Comparison of ENCODE assay signal across 2 cellular contexts in the genomic region with DNA sequence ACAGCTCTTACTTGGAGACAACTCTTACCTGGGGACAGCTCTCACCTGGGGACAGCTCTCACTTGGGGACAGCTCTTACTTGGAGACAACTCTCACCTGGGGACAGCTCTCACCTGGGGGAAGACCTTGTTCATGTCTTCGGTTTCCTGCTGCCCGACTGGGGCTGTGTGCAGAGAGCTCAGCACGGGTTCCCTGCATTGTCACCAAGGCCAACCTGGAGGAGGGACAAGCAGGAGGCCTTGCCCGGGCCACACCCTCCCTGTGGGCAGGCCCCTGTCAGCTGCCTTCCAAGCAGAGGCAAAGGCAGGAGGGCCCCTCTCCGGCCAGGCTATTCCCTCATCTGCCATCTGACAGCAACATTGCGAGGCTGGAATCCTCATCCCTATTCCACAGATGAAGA.
TF ChIP-seq lines count a peak whose summit lies in the region.

A gene with protein sequence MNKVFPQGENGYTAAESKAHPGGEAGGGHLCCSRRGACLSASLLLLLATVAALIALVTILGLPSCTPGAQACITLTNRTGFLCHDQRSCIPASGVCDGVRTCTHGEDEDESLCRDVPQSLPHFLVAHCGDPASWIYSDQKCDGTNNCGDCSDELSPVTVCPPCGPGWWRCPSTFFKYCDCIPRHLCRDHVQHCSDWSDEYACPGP (minus strand): TSS at position 208 of the 400 bp plus-strand sequence. CDS start 74 bp downstream, at position 134.

TF ChIP-seq in WTC11, 78 proteins besides CTCF, POLR2A, EP300 and RAD21:
- TF ChIP-seq NFYB (CRISPR knock-in tag; conservative IDR thresholded peaks at IDR 0.05; ENCODE audit: low read depth) = no peak
- TF ChIP-seq, protein P1, sequence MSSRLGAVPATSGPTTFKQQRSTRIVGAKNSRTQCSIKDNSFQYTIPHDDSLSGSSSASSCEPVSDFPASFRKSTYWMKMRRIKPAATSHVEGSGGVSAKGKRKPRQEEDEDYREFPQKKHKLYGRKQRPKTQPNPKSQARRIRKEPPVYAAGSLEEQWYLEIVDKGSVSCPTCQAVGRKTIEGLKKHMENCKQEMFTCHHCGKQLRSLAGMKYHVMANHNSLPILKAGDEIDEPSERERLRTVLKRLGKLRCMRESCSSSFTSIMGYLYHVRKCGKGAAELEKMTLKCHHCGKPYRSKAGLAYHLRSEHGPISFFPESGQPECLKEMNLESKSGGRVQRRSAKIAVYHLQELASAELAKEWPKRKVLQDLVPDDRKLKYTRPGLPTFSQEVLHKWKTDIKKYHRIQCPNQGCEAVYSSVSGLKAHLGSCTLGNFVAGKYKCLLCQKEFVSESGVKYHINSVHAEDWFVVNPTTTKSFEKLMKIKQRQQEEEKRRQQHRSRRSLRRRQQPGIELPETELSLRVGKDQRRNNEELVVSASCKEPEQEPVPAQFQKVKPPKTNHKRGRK (CRISPR knock-in tag; IDR thresholded peaks at IDR 0.05; ENCODE audit: borderline replicate concordance) = no peak
- TF ChIP-seq CREM (CRISPR knock-in tag; IDR thresholded peaks at IDR 0.05) = no peak
- no peak for TF ChIP-seq ZNF121 (CRISPR knock-in tag; IDR thresholded peaks at IDR 0.05)
- TF ChIP-seq, protein P2, sequence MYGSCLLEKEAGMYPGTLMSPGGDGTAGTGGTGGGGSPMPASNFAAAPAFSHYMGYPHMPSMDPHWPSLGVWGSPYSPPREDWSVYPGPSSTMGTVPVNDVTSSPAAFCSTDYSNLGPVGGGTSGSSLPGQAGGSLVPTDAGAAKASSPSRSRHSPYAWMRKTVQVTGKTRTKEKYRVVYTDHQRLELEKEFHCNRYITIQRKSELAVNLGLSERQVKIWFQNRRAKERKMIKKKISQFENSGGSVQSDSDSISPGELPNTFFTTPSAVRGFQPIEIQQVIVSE (CRISPR knock-in tag; IDR thresholded peaks at IDR 0.05; ENCODE audit: borderline replicate concordance) = no peak
- TF ChIP-seq ZNF138 (CRISPR knock-in tag; conservative IDR thresholded peaks at IDR 0.05) = no peak
- TF ChIP-seq MXD4 (CRISPR knock-in tag; IDR thresholded peaks at IDR 0.05; ENCODE audit: borderline replicate concordance) = no peak
- TF ChIP-seq RELA (CRISPR knock-in tag; IDR thresholded peaks at IDR 0.05; ENCODE audit: borderline replicate concordance) = no peak
TF ChIP-seq in WTC11: peak in this region for 0.

TF ChIP-seq in HepG2, 621 proteins besides CTCF, POLR2A, EP300 and RAD21 (continues in another document):
- TF ChIP-seq CC2D1A (CRISPR knock-in tag; IDR thresholded peaks at IDR 0.05) = no peak
- no peak for TF ChIP-seq RFX3 (CRISPR knock-in tag; IDR thresholded peaks at IDR 0.05)
- no peak for TF ChIP-seq NCOA1 (CRISPR knock-in tag; IDR thresholded peaks at IDR 0.05)
- TF ChIP-seq, protein P3, sequence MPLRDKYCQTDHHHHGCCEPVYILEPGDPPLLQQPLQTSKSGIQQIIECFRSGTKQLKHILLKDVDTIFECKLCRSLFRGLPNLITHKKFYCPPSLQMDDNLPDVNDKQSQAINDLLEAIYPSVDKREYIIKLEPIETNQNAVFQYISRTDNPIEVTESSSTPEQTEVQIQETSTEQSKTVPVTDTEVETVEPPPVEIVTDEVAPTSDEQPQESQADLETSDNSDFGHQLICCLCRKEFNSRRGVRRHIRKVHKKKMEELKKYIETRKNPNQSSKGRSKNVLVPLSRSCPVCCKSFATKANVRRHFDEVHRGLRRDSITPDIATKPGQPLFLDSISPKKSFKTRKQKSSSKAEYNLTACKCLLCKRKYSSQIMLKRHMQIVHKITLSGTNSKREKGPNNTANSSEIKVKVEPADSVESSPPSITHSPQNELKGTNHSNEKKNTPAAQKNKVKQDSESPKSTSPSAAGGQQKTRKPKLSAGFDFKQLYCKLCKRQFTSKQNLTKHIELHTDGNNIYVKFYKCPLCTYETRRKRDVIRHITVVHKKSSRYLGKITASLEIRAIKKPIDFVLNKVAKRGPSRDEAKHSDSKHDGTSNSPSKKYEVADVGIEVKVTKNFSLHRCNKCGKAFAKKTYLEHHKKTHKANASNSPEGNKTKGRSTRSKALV (CRISPR knock-in tag; IDR thresholded peaks at IDR 0.05) = no peak
- no peak for TF ChIP-seq SOX13 (IDR thresholded peaks at IDR 0.05)
- TF ChIP-seq SOX13 (CRISPR knock-in tag; conservative IDR thresholded peaks at IDR 0.05 in 1 of 2, IDR thresholded peaks at IDR 0.05 in 1 of 2) = peak in 1 of 2 experiments; percentile 21; a peak in 1 of 4 replicates
- TF ChIP-seq FOSL1 (CRISPR knock-in tag; IDR thresholded peaks at IDR 0.05; ENCODE audit: borderline replicate concordance) = no peak
- no peak for TF ChIP-seq TBX3 (IDR thresholded peaks at IDR 0.05; ENCODE audit: borderline replicate concordance)
- TF ChIP-seq SNAPC2 (CRISPR knock-in tag; IDR thresholded peaks at IDR 0.05) = no peak
- TF ChIP-seq ZNF792 (CRISPR knock-in tag; IDR thresholded peaks at IDR 0.05) = 0 out of 2 replicates have a peak, but pooled peaks have one; percentile 38
- TF ChIP-seq ZFP41 (CRISPR knock-in tag; IDR thresholded peaks at IDR 0.05; ENCODE audit: borderline replicate concordance) = no peak
- TF ChIP-seq ZNF878 (CRISPR knock-in tag; IDR thresholded peaks at IDR 0.05) = no peak
- TF ChIP-seq NFE2L2 (IDR thresholded peaks at IDR 0.05; ENCODE audit: low read length) = no peak
- 0 out of 2 replicates have a peak, but pooled peaks have one; percentile 41 for TF ChIP-seq ZFY (CRISPR knock-in tag; IDR thresholded peaks at IDR 0.05)
- TF ChIP-seq, protein P4, sequence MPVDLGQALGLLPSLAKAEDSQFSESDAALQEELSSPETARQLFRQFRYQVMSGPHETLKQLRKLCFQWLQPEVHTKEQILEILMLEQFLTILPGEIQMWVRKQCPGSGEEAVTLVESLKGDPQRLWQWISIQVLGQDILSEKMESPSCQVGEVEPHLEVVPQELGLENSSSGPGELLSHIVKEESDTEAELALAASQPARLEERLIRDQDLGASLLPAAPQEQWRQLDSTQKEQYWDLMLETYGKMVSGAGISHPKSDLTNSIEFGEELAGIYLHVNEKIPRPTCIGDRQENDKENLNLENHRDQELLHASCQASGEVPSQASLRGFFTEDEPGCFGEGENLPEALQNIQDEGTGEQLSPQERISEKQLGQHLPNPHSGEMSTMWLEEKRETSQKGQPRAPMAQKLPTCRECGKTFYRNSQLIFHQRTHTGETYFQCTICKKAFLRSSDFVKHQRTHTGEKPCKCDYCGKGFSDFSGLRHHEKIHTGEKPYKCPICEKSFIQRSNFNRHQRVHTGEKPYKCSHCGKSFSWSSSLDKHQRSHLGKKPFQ (CRISPR knock-in tag; IDR thresholded peaks at IDR 0.05; ENCODE audit: insufficient replicate concordance) = no peak
- 0 out of 2 replicates have a peak, but pooled peaks have one; percentile 28 for TF ChIP-seq THAP11 (CRISPR knock-in tag; IDR thresholded peaks at IDR 0.05)
- TF ChIP-seq, protein P5, sequence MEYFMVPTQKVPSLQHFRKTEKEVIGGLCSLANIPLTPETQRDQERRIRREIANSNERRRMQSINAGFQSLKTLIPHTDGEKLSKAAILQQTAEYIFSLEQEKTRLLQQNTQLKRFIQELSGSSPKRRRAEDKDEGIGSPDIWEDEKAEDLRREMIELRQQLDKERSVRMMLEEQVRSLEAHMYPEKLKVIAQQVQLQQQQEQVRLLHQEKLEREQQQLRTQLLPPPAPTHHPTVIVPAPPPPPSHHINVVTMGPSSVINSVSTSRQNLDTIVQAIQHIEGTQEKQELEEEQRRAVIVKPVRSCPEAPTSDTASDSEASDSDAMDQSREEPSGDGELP (IDR thresholded peaks at IDR 0.05; ENCODE audit: borderline replicate concordance, low read depth) = peak; percentile 54; the same call in 1 of the 2 replicates
- TF ChIP-seq RARA (CRISPR knock-in tag; IDR thresholded peaks at IDR 0.05) = 0 out of 2 replicates have a peak, but pooled peaks have one; percentile 14
- 0 out of 2 replicates have a peak, but pooled peaks have one; percentile 39 for TF ChIP-seq ZFX (CRISPR knock-in tag; IDR thresholded peaks at IDR 0.05; ENCODE audit: low read depth)
- TF ChIP-seq ISL2 (CRISPR knock-in tag; IDR thresholded peaks at IDR 0.05) = no peak
- no peak for TF ChIP-seq ELF1 (CRISPR knock-in tag; IDR thresholded peaks at IDR 0.05)
- TF ChIP-seq, protein P6, sequence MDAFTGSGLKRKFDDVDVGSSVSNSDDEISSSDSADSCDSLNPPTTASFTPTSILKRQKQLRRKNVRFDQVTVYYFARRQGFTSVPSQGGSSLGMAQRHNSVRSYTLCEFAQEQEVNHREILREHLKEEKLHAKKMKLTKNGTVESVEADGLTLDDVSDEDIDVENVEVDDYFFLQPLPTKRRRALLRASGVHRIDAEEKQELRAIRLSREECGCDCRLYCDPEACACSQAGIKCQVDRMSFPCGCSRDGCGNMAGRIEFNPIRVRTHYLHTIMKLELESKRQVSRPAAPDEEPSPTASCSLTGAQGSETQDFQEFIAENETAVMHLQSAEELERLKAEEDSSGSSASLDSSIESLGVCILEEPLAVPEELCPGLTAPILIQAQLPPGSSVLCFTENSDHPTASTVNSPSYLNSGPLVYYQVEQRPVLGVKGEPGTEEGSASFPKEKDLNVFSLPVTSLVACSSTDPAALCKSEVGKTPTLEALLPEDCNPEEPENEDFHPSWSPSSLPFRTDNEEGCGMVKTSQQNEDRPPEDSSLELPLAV (CRISPR knock-in tag; conservative IDR thresholded peaks at IDR 0.05; ENCODE audit: low read depth) = no peak
- TF ChIP-seq POLR2G (IDR thresholded peaks at IDR 0.05; ENCODE audit: low read depth, low read length) = peak; percentile 50
- 0 out of 2 replicates have a peak, but pooled peaks have one; percentile 49 for TF ChIP-seq ZFP90 (CRISPR knock-in tag; IDR thresholded peaks at IDR 0.05; ENCODE audit: borderline replicate concordance)
- TF ChIP-seq, protein P7, sequence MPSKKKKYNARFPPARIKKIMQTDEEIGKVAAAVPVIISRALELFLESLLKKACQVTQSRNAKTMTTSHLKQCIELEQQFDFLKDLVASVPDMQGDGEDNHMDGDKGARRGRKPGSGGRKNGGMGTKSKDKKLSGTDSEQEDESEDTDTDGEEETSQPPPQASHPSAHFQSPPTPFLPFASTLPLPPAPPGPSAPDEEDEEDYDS (CRISPR knock-in tag; IDR thresholded peaks at IDR 0.05) = 0 out of 2 replicates have a peak, but pooled peaks have one; percentile 28
- TF ChIP-seq YEATS4 (CRISPR knock-in tag; IDR thresholded peaks at IDR 0.05; ENCODE audit: borderline replicate concordance) = no peak
- TF ChIP-seq ZSCAN9 (CRISPR knock-in tag; IDR thresholded peaks at IDR 0.05; ENCODE audit: borderline replicate concordance) = no peak
- no peak for TF ChIP-seq FOSL2 (CRISPR knock-in tag; IDR thresholded peaks at IDR 0.05)
- TF ChIP-seq, protein P8, sequence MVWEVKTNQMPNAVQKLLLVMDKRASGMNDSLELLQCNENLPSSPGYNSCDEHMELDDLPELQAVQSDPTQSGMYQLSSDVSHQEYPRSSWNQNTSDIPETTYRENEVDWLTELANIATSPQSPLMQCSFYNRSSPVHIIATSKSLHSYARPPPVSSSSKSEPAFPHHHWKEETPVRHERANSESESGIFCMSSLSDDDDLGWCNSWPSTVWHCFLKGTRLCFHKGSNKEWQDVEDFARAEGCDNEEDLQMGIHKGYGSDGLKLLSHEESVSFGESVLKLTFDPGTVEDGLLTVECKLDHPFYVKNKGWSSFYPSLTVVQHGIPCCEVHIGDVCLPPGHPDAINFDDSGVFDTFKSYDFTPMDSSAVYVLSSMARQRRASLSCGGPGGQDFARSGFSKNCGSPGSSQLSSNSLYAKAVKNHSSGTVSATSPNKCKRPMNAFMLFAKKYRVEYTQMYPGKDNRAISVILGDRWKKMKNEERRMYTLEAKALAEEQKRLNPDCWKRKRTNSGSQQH (CRISPR knock-in tag; IDR thresholded peaks at IDR 0.05; ENCODE audit: low read depth) = 0 out of 2 replicates have a peak, but pooled peaks have one; percentile 1
- no peak for TF ChIP-seq ZNF772 (CRISPR knock-in tag; IDR thresholded peaks at IDR 0.05)
- TF ChIP-seq KLF12 (CRISPR knock-in tag; IDR thresholded peaks at IDR 0.05; ENCODE audit: borderline replicate concordance) = no peak
- TF ChIP-seq ZNF549 (CRISPR knock-in tag; IDR thresholded peaks at IDR 0.05) = no peak
- no peak for TF ChIP-seq ZNF232 (CRISPR knock-in tag; IDR thresholded peaks at IDR 0.05; ENCODE audit: borderline replicate concordance)
- no peak for TF ChIP-seq RBAK (CRISPR knock-in tag; IDR thresholded peaks at IDR 0.05)
- TF ChIP-seq, protein P9, sequence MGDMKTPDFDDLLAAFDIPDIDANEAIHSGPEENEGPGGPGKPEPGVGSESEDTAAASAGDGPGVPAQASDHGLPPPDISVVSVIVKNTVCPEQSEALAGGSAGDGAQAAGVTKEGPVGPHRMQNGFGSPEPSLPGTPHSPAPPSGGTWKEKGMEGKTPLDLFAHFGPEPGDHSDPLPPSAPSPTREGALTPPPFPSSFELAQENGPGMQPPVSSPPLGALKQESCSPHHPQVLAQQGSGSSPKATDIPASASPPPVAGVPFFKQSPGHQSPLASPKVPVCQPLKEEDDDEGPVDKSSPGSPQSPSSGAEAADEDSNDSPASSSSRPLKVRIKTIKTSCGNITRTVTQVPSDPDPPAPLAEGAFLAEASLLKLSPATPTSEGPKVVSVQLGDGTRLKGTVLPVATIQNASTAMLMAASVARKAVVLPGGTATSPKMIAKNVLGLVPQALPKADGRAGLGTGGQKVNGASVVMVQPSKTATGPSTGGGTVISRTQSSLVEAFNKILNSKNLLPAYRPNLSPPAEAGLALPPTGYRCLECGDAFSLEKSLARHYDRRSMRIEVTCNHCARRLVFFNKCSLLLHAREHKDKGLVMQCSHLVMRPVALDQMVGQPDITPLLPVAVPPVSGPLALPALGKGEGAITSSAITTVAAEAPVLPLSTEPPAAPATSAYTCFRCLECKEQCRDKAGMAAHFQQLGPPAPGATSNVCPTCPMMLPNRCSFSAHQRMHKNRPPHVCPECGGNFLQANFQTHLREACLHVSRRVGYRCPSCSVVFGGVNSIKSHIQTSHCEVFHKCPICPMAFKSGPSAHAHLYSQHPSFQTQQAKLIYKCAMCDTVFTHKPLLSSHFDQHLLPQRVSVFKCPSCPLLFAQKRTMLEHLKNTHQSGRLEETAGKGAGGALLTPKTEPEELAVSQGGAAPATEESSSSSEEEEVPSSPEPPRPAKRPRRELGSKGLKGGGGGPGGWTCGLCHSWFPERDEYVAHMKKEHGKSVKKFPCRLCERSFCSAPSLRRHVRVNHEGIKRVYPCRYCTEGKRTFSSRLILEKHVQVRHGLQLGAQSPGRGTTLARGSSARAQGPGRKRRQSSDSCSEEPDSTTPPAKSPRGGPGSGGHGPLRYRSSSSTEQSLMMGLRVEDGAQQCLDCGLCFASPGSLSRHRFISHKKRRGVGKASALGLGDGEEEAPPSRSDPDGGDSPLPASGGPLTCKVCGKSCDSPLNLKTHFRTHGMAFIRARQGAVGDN (CRISPR knock-in tag; IDR thresholded peaks at IDR 0.05) = peak; percentile 67
- TF ChIP-seq FOXC1 (CRISPR knock-in tag; IDR thresholded peaks at IDR 0.05; ENCODE audit: borderline replicate concordance) = 0 out of 2 replicates have a peak, but pooled peaks have one; percentile 35
